Comparison of ENCODE assay signal across 8 cellular contexts in the genomic region with DNA sequence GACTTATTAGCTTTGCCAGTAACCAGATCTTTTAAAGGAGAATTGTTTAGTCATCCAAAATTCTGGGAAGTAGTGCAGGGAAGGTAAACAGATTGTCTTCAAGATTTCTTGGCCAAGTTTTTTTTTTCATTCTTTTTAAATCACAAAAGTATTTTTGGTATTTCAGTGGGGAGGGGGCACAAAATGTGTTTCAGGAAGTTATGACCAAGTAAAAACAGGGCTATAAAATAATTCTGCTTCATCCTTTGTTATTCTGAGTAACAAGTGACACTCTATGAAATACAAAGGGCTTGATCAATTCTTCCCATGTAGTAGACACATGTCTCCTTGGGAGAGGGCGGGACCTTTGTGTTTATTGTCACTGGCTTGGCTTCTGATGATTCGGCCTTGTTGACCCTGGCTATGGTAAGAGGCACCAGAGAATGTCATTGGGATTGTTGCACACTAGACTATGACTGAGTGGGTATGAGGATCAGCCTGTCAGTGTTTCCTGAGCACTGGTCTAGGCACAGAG. TPM values are rescaled to one million over a fixed set of nuclear protein-coding genes. Genes with fewer than 3 reads are reported as not detected.
A peak's percentile ranks its signal among the peaks of the same experiment; 100 is the strongest.
DNase-seq lines count a peak whose midpoint lies in the region; ATAC-seq and TF ChIP-seq lines count a peak whose summit lies in the region.
"Had no signal": no experiment of that assay in that cellular context is flagged by ENCODE, and none has a peak within 500 bp of the region (broad histone marks: within the 10 kb centered on the region; RNA-seq: fewer than 3 reads in every experiment).

No MANE protein-coding gene starts in this region.

- no peaks in the 10 kb centered on the region for H3K27me3 Mint-ChIP-seq in activated CD4-positive, alpha-beta memory T cell treated with anti-CD3 and anti-CD28 coated beads for 36 hours
- no peaks in the 10 kb centered on the region for H3K27me3 Mint-ChIP-seq in stimulated activated memory B cell treated with anti-CD40 and anti-IgM and Interleukin-4, amounts not matched to agents 10 μg/mL and 1 μg/mL and 100 μg/mL, for 72 hours

- no peak overlapping the region for H3K4me2 ChIP-seq in hepatocyte

- CTCF ChIA-PET in activated CD4-positive, alpha-beta memory T cell treated with anti-CD3 and anti-CD28 coated beads for 36 hours (lab: Charles Lee) = interaction anchor here (1.4 kb wide), 1 partner anchor 54 kb away, joined by 6 read pairs; no protein-coding TSS in a partner anchor

- peaks cover 59% of the 10 kb centered on the region for H3K4me1 ChIP-seq in hepatocyte (ENCODE audit: insufficient read depth)

- H3K9me2 ChIP-seq in hepatocyte (replicated peaks; ENCODE audit: insufficient read depth) = no peaks in the 10 kb centered on the region

- peaks cover 27% of the 10 kb centered on the region for H4K20me1 ChIP-seq in hepatocyte (ENCODE audit: insufficient read depth, poor library complexity, severe bottlenecking)

- peak overlapping the region; percentile 50 for H3K27ac ChIP-seq in hepatocyte

- H2AFZ ChIP-seq in hepatocyte = no peak overlapping the region

- H3K36me3 ChIP-seq in hepatocyte (replicated peaks; ENCODE audit: insufficient read depth, low read depth) = no peaks in the 10 kb centered on the region

- peaks cover 96% of the 10 kb centered on the region for H3K4me1 Mint-ChIP-seq in activated CD4-positive, alpha-beta memory T cell treated with anti-CD3 and anti-CD28 coated beads for 36 hours (ENCODE audit: low read depth)
- peaks cover 98% of the 10 kb centered on the region for H3K4me1 Mint-ChIP-seq in stimulated activated memory B cell treated with anti-CD40 and anti-IgM and Interleukin-4, amounts not matched to agents 10 μg/mL and 1 μg/mL and 100 μg/mL, for 72 hours

- DNase-seq in activated CD4-positive, alpha-beta memory T cell treated with anti-CD3 and anti-CD28 coated beads for 36 hours = no peak
- DNase-seq in hepatocyte (ENCODE audit: low spot score) (no peak), ecto neural progenitor cell (ENCODE audit: low spot score) (no peak), DMS114 treated with DMSO at 0.1 percent for 48 hours (lab: John Stamatoyannopoulos, UW; ENCODE audit: unreplicated experiment) (no peak)
- DNase-seq: anterior cingulate cortex had no signal

- H3K4me3 ChIP-seq in GM12875 (ENCODE audit: low read depth, low read length) (peak overlapping the region; percentile 3), hepatocyte (no peak overlapping the region)

- peaks cover 85% of the 10 kb centered on the region for H3K79me2 ChIP-seq in hepatocyte

- H3K27me3 ChIP-seq in hepatocyte = no peaks in the 10 kb centered on the region

- H3K9me3 Mint-ChIP-seq in activated CD4-positive, alpha-beta memory T cell treated with anti-CD3 and anti-CD28 coated beads for 36 hours = no peaks in the 10 kb centered on the region
- H3K9me3 Mint-ChIP-seq in stimulated activated memory B cell treated with anti-CD40 and anti-IgM and Interleukin-4, amounts not matched to agents 10 μg/mL and 1 μg/mL and 100 μg/mL, for 72 hours = no peaks in the 10 kb centered on the region

- no peaks in the 10 kb centered on the region for H3K9me3 ChIP-seq in hepatocyte (ENCODE audit: low read depth)

- POLR2A ChIA-PET in activated CD4-positive, alpha-beta memory T cell treated with anti-CD3 and anti-CD28 coated beads for 36 hours (lab: Charles Lee) = interaction anchor here (0.7 to 1.7 kb wide), 3 partner anchors 8 to 35 kb away, joined by 3 to 5 read pairs (median 4); no protein-coding TSS in a partner anchor

- ATAC-seq in stimulated activated memory B cell treated with anti-CD40 and anti-IgM and Interleukin-4, amounts not matched to agents 10 μg/mL and 1 μg/mL and 100 μg/mL, for 72 hours = no peak
- no peak for ATAC-seq in GM19351 (IDR thresholded peaks at IDR 0.05; ENCODE audit: unreplicated experiment)

- H3K36me3 Mint-ChIP-seq in activated CD4-positive, alpha-beta memory T cell treated with anti-CD3 and anti-CD28 coated beads for 36 hours = peaks cover 53% of the 10 kb centered on the region
- peaks cover 44% of the 10 kb centered on the region for H3K36me3 Mint-ChIP-seq in stimulated activated memory B cell treated with anti-CD40 and anti-IgM and Interleukin-4, amounts not matched to agents 10 μg/mL and 1 μg/mL and 100 μg/mL, for 72 hours

- peak overlapping the region; percentile 56 for H3K4me3 Mint-ChIP-seq in activated CD4-positive, alpha-beta memory T cell treated with anti-CD3 and anti-CD28 coated beads for 36 hours
- H3K4me3 Mint-ChIP-seq in stimulated activated memory B cell treated with anti-CD40 and anti-IgM and Interleukin-4, amounts not matched to agents 10 μg/mL and 1 μg/mL and 100 μg/mL, for 72 hours = peak overlapping the region; percentile 38

- intact Hi-C loops in activated CD4-positive, alpha-beta memory T cell treated with anti-CD3 and anti-CD28 coated beads for 36 hours (cut with micrococcal nuclease) = loop anchor here (1.0 to 2.0 kb wide), 2 partner anchors 10 to 24 kb away; no protein-coding TSS in a partner anchor

- peak overlapping the region; percentile 93 for H3K27ac Mint-ChIP-seq in activated CD4-positive, alpha-beta memory T cell treated with anti-CD3 and anti-CD28 coated beads for 36 hours
- H3K27ac Mint-ChIP-seq in stimulated activated memory B cell treated with anti-CD40 and anti-IgM and Interleukin-4, amounts not matched to agents 10 μg/mL and 1 μg/mL and 100 μg/mL, for 72 hours = peak overlapping the region; percentile 84

- TF ChIP-seq CTCF in GM12875 (IDR thresholded peaks at IDR 0.05; ENCODE audit: borderline replicate concordance, insufficient read depth, low read depth, low read length) (no peak), hepatocyte (IDR thresholded peaks at IDR 0.05; ENCODE audit: poor library complexity) (no peak)

- WGBS in hepatocyte (ENCODE audit: low lambda C conversion rate, missing lambda C conversion rate) = 80% methylated on average over 2 of the region's 2 CpGs

RNA-seq across cellular contexts. Expression of gene SUSD6, which starts 55.4 kb away (rescaled TPM):
- 10 to 100 TPM; 69.9 to 72.2 TPM for total RNA-seq in activated CD4-positive, alpha-beta memory T cell treated with anti-CD3 and anti-CD28 coated beads for 36 hours
- total RNA-seq in hepatocyte = 16.2 and 28.4 TPM in 2 replicates
- 15.7 and 16.3 TPM in 2 replicates for polyA plus RNA-seq in hepatocyte
